Comparison of ENCODE assay signal across 22 cellular contexts in the genomic region with DNA sequence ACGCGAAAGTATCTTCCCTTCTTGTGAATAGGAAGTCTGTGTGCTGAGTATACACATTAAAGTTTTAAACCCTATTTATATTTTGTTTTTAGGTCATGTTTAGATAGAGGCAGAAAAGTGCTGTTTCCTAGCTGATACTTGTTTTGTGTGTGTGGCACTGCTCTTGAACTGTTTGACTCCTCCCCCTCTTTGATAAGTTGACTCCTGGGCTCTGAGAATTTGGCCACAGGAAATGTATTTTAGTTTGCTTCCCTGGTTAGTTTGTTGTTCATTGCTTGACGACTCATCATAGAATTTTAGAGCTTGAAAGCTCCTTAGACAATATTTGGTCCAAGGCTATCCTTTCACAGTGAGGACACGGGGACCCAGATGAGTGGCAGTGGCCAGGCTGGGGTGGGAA. TPM values are rescaled to one million over a fixed set of nuclear protein-coding genes. Genes with fewer than 3 reads are reported as not detected.
DNase-seq lines count a peak whose midpoint lies in the region; ATAC-seq and TF ChIP-seq lines count a peak whose summit lies in the region.
"Had no signal": no experiment of that assay in that cellular context is flagged by ENCODE, and none has a peak within 500 bp of the region (broad histone marks: within the 10 kb centered on the region; RNA-seq: fewer than 3 reads in every experiment).

No MANE protein-coding gene starts in this region.

- CTCF ChIA-PET in PC-3 (lab: Charles Lee): no interaction called here

- H3K27ac ChIP-seq in ACC112 (ENCODE audit: low read depth, low read length) (no peak overlapping the region), GM23338 (ENCODE audit: low read depth) (peak overlapping the region; percentile 26; the same call in 1 of the 2 replicates), PC-3 (ENCODE audit: low read length) (no peak overlapping the region), iPS-18a (ENCODE audit: low read length) (no peak overlapping the region), testis (no peak overlapping the region)
- H3K27ac ChIP-seq: brain microvascular endothelial cell, coronary artery, foreskin keratinocyte, VCaP had no signal

- H3K9me3 Mint-ChIP-seq in GM23338: no peaks in the 10 kb centered on the region
- H3K9me3 Mint-ChIP-seq: activated CD8-positive, alpha-beta T cell treated with anti-CD3 and anti-CD28 coated beads for 36 hours had no signal

- H3K9me2 ChIP-seq in GM23338 (ENCODE audit: insufficient read depth) (no peaks in the 10 kb centered on the region), PC-3 (replicated peaks; ENCODE audit: low read length) (no peaks in the 10 kb centered on the region)

- H3K36me3 Mint-ChIP-seq in GM23338 (ENCODE audit: low read depth): no peaks in the 10 kb centered on the region
- H3K36me3 Mint-ChIP-seq: activated naive CD8-positive, alpha-beta T cell; CD4-positive, alpha-beta memory T cell had no signal

- H3K4me1 ChIP-seq in ACC112 (ENCODE audit: control insufficient read depth, insufficient read depth, low read length, unreplicated experiment) (peaks cover 9% of the 10 kb centered on the region), GM23338 (ENCODE audit: insufficient read depth) (peaks cover 21% of the 10 kb centered on the region), PC-3 (ENCODE audit: insufficient read depth, low read length) (peaks cover 28% of the 10 kb centered on the region), iPS-18a (ENCODE audit: control insufficient read depth, low read depth, low read length) (peaks cover 16% of the 10 kb centered on the region), testis (no peaks in the 10 kb centered on the region)

- H3K9ac ChIP-seq in PC-3 (ENCODE audit: low read length) (no peak overlapping the region), iPS-18a (ENCODE audit: low read length) (peak overlapping the region; percentile 19)

- H3K79me2 ChIP-seq in ACC112 (ENCODE audit: control insufficient read depth, insufficient read depth, low read length, unreplicated experiment): no peaks in the 10 kb centered on the region
- peaks cover 18% of the 10 kb centered on the region for H3K79me2 ChIP-seq in GM23338 (replicated peaks; ENCODE audit: insufficient read depth)
- peaks cover 25% of the 10 kb centered on the region for H3K79me2 ChIP-seq in PC-3 (ENCODE audit: low read length)

- H4K20me1 ChIP-seq in GM23338 (replicated peaks; ENCODE audit: insufficient read depth) (peaks cover 21% of the 10 kb centered on the region), PC-3 (ENCODE audit: low read length) (peaks cover 5% of the 10 kb centered on the region; the same call in 1 of the 2 replicates)

- ATAC-seq in GM23338 (no peak), PC-3 (no peak), HG03439 (IDR thresholded peaks at IDR 0.05; ENCODE audit: unreplicated experiment) (no peak), HG03520 (IDR thresholded peaks at IDR 0.05; ENCODE audit: unreplicated experiment) (no peak)
- ATAC-seq: activated CD8-positive, alpha-beta T cell treated with anti-CD3 and anti-CD28 coated beads for 36 hours; foreskin keratinocyte; left lobe of liver; stimulated activated naive CD8-positive, alpha-beta T cell treated with anti-CD3 and anti-CD28 coated beads, Interleukin-15, Interleukin-2, amounts not matched to agents 100 U/mL and 50 U/mL, for 24 hours had no signal

- 49 to 59% methylated on average over 4 of the region's 4 CpGs for WGBS in testis, 2 donors

- no peaks in the 10 kb centered on the region for H3K36me3 ChIP-seq in ACC112 (ENCODE audit: insufficient read depth, low read length)
- no peaks in the 10 kb centered on the region for H3K36me3 ChIP-seq in GM23338 (ENCODE audit: insufficient read depth)
- H3K36me3 ChIP-seq in PC-3 (ENCODE audit: low read depth, low read length): no peaks in the 10 kb centered on the region
- H3K36me3 ChIP-seq in iPS-18a (ENCODE audit: control insufficient read depth, low read depth, low read length): no peaks in the 10 kb centered on the region
- H3K36me3 ChIP-seq in testis (ENCODE audit: low read depth, missing control alignments): no peaks in the 10 kb centered on the region
- H3K36me3 ChIP-seq: brain microvascular endothelial cell, HAP-1 had no signal

- intact Hi-C loops in PC-3 (cut with micrococcal nuclease): no loop called here
- intact Hi-C loops in testis (cut with DNase I; ENCODE audit: low total_unique reads): no loop called here

- no peak overlapping the region for H3K4me3 ChIP-seq in ACC112 (ENCODE audit: low read depth, low read length)
- H3K4me3 ChIP-seq in GM23338: peak overlapping the region; percentile 49
- no peak overlapping the region for H3K4me3 ChIP-seq in PC-3 (ENCODE audit: low read length)
- peak overlapping the region; percentile 65 for H3K4me3 ChIP-seq in iPS-18a (ENCODE audit: low read length)
- H3K4me3 ChIP-seq in testis: no peak overlapping the region
- H3K4me3 ChIP-seq: coronary artery, HAP-1 had no signal

- H3K27me3 ChIP-seq in ACC112 (ENCODE audit: insufficient read depth, low read length) (no peaks in the 10 kb centered on the region), GM23338 (ENCODE audit: insufficient read depth) (peaks cover 20% of the 10 kb centered on the region), PC-3 (ENCODE audit: low read length) (no peaks in the 10 kb centered on the region), iPS-18a (ENCODE audit: control insufficient read depth, insufficient read depth, low read length) (peaks cover 20% of the 10 kb centered on the region), testis (no peaks in the 10 kb centered on the region)
- H3K27me3 ChIP-seq: brain microvascular endothelial cell, foreskin keratinocyte had no signal

- peaks cover 28% of the 10 kb centered on the region for H3K27me3 Mint-ChIP-seq in GM23338 (ENCODE audit: insufficient read depth, low read depth, poor library complexity)

- DNase-seq in GM23338 (ENCODE audit: low spot score): peak; percentile 34
- peak; percentile 30 for DNase-seq in PC-3
- no peak for DNase-seq in UCSD-AML1 (lab: John Stamatoyannopoulos, UW; ENCODE audit: unreplicated experiment)
- DNase-seq in testis: no peak
- DNase-seq: activated CD8-positive, alpha-beta T cell treated with anti-CD3 and anti-CD28 coated beads for 36 hours; activated T-cell treated with anti-CD3 and anti-CD28 coated beads, Interleukin-2, amount 50 U/mL, for 48 hours; brain microvascular endothelial cell; CD4-positive, alpha-beta memory T cell; DND-41; foreskin keratinocyte; Karpas-422; occipital lobe; stimulated activated naive CD8-positive, alpha-beta T cell treated with anti-CD3 and anti-CD28 coated beads, Interleukin-15, Interleukin-2, amounts not matched to agents 100 U/mL and 50 U/mL, for 24 hours had no signal

- H3K4me3 Mint-ChIP-seq in GM23338: peak overlapping the region; percentile 83
- H3K4me3 Mint-ChIP-seq: activated CD8-positive, alpha-beta T cell treated with anti-CD3 and anti-CD28 coated beads for 36 hours; activated naive CD8-positive, alpha-beta T cell had no signal

- H3F3A ChIP-seq in GM23338 (replicated peaks; ENCODE audit: low read depth): peaks cover 11% of the 10 kb centered on the region
- H3F3A ChIP-seq in PC-3 (ENCODE audit: low read length, unreplicated experiment): no peaks in the 10 kb centered on the region

- peaks cover 32% of the 10 kb centered on the region for H3K4me1 Mint-ChIP-seq in GM23338

- no peak for TF ChIP-seq POLR2A in testis (IDR thresholded peaks at IDR 0.05)

- POLR2A ChIA-PET in PC-3 (lab: Charles Lee; ENCODE audit: unreplicated experiment): interaction anchor here (0.6 kb wide), 1 partner anchor 102 kb away, joined by 5 read pairs; no protein-coding TSS in a partner anchor

- H3K27ac Mint-ChIP-seq in GM23338: peak overlapping the region; percentile 19; the same call in 1 of the 2 replicates
- H3K27ac Mint-ChIP-seq: activated CD8-positive, alpha-beta T cell treated with anti-CD3 and anti-CD28 coated beads for 36 hours; activated naive CD8-positive, alpha-beta T cell had no signal

- peak overlapping the region; percentile 81 for H3K4me2 ChIP-seq in GM23338
- H3K4me2 ChIP-seq in PC-3 (ENCODE audit: low read length): no peak overlapping the region

- TF ChIP-seq CTCF in GM23338 (conservative IDR thresholded peaks at IDR 0.05; ENCODE audit: low read depth in 2 of 2): no peak
- TF ChIP-seq CTCF in PC-3 (conservative IDR thresholded peaks at IDR 0.05; ENCODE audit: low read depth, low read length): no peak
- TF ChIP-seq CTCF in testis (IDR thresholded peaks at IDR 0.05): no peak

- BruUV-seq in PC-3 (replicated peaks; lab: Mats Ljungman, UMichigan): no TSS peak

- no peaks in the 10 kb centered on the region for H3K9me3 ChIP-seq in PC-3 (ENCODE audit: low read length)
- H3K9me3 ChIP-seq in iPS-18a (ENCODE audit: control insufficient read depth, low read depth, low read length): no peaks in the 10 kb centered on the region
- no peaks in the 10 kb centered on the region for H3K9me3 ChIP-seq in testis
- H3K9me3 ChIP-seq: HAP-1 had no signal

- H2AFZ ChIP-seq in ACC112 (ENCODE audit: low read length, unreplicated experiment) (peak overlapping the region; percentile 3), GM23338 (0 out of 2 replicates have a peak overlapping the region, but pooled peaks have one; percentile 76), PC-3 (ENCODE audit: low read length) (no peak overlapping the region)

RNA-seq across cellular contexts. Expression of gene CDC14B, which starts 2.0 kb away (rescaled TPM):
- total RNA-seq in GM23338 (2014; rRNA removed; shearing (Covaris generic)): 52.1 and 53.4 TPM in 2 replicates
- polyA plus RNA-seq in GM23338 (2016; fragmentation: Nextera tagmentation; extraction: Ambion mirVana) (11.9 and 12.2 TPM in 2 replicates), testis (ENCODE audit: insufficient read depth, low read depth, low replicate concordance) (33.7 TPM)
- total RNA-seq in PC-3 (2014; rRNA removed) (10.5 and 11.4 TPM in 2 replicates), testis (10 to 100 TPM; 33.1 to 44.0 TPM)

RNA-seq across cellular contexts. Expression of gene PRXL2C, which starts 33.5 kb away (rescaled TPM):
- total RNA-seq in GM23338 (2014; rRNA removed; shearing (Covaris generic)): 5.2 and 7.8 TPM in 2 replicates
- polyA plus RNA-seq in GM23338 (2016; fragmentation: Nextera tagmentation; extraction: Ambion mirVana) (6.6 and 7.9 TPM in 2 replicates), testis (ENCODE audit: insufficient read depth, low read depth, low replicate concordance) (15.8 TPM)
- total RNA-seq in PC-3 (2014; rRNA removed) (9.7 and 15.2 TPM in 2 replicates), testis (10 to 100 TPM; 12.8 to 17.5 TPM)

Comparison
In these comparisons a context has a peak if more than half of its experiments do, and no peak if none do; other contexts are left out.
1. H3K4me3 ChIP-seq: peak in GM23338 (single experiment) and iPS-18a (single experiment); none in ACC112 (single experiment), PC-3 (single experiment) and testis (0 of 2).
2. DNase-seq: peak in GM23338 (single experiment) and PC-3 (single experiment); none in UCSD-AML1 (single experiment) and testis (single experiment).